Comparison of ENCODE assay signal across 1 cellular context in the genomic region with DNA sequence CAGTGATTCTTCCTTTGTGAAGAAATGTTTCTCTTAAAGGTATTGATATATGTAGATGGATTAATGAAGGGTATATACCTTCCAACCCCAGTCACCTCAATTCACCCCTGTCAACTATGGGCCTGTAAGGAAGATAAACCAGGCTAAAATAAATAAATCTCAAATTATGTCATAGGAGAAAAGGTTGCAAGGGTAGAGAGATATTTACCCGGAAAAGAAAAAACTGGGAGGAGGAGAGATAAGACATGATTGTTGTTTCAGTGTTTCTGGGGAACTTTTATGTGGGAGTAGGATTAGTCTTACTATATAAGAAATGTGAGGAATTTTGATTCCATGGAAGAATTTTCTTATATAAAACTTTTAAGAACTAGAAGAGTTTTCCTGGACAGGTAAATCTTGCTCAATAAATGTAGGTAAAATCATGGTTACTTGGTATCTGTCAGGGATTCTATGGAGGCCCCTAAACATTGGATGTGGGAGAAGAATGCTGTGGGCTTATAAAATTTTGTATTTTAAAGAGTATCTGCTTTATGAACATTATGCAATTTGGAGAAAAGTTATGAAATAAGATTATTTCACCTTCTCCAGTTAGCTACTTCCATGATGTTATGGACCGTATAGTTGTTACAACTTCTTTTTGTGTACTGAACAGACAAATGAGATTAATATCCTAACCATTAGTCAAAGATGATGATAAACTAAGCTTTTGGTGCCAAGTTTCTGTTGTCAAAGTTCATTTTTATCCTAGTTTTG.
TF ChIP-seq lines count a peak whose summit lies in the region.

No MANE protein-coding gene starts in this region.

TF ChIP-seq in GM12891, 5 proteins besides CTCF, POLR2A, EP300 and RAD21:
- TF ChIP-seq POU2F2 (IDR thresholded peaks at IDR 0.05; ENCODE audit: low read depth, low read length) (no peak), PAX5 (IDR thresholded peaks at IDR 0.05; ENCODE audit: insufficient read depth, low read length, severe bottlenecking) (no peak), POLR2AphosphoS5 (IDR thresholded peaks at IDR 0.05; ENCODE audit: low read depth, low read length) (no peak), SPI1 (IDR thresholded peaks at IDR 0.05; ENCODE audit: low read depth, low read length) (no peak), TAF1 (IDR thresholded peaks at IDR 0.05; ENCODE audit: low read depth, low read length) (no peak)
